ENCODE assay signal across 26 cellular contexts in the genomic region with DNA sequence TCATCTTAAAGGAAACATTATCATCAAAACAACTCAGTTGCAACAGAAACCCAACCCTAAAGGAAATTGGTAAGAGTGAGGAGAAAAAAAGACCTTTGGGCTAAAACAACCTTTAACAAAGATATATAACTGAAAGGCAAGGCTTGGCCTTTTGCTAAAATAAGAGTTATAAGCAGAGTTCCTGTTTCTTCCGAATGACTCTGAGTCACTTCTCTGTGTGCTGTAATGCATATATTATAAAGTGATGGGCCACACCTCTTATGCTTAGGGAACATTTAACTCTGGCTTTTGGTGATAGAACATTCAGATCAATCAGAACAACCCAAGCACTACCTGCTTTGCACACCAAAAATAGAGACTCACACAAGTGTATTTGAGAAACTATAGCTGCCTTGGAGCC.
DNase-seq lines count a peak whose midpoint lies in the region; FAIRE-seq and TF ChIP-seq lines count a peak whose summit lies in the region.
"Had no signal": no experiment of that assay in that cellular context is flagged by ENCODE, and none has a peak within 500 bp of the region (broad histone marks: within the 10 kb centered on the region; RNA-seq: fewer than 3 reads in every experiment).

No MANE protein-coding gene starts in this region.

- no peaks in the 10 kb centered on the region for H4K20me1 ChIP-seq in astrocyte (ENCODE audit: insufficient read depth, low read length)
- H4K20me1 ChIP-seq: BLaER1 had no signal

- no peak overlapping the region for H3K4me3 Mint-ChIP-seq in astrocyte (ENCODE audit: unreplicated experiment)
- H3K4me3 Mint-ChIP-seq: activated CD8-positive, alpha-beta T cell treated with anti-CD3 and anti-CD28 coated beads, Interleukin-2, amount 10 ng/mL, durations not matched to agents 7 days and 5 days; activated naive CD8-positive, alpha-beta T cell treated with anti-CD3 and anti-CD28 coated beads, Interleukin-2, amount 50 U/mL, for 24 hours; activated T-helper 1 cell treated with anti-CD3 and anti-CD28 coated beads, Interleukin-12 subunit alpha, Interleukin-12 subunit beta, Interleukin-2, Interleukin-4 antibody, amounts not matched to agents 30 ng/mL and 10 ng/mL and 1 ng/mL, durations not matched to agents 14 hours and 24 hours and 36 hours; naive B cell; stimulated activated memory B cell treated with anti-CD40 and anti-IgM and Interleukin-4, amounts not matched to agents 10 μg/mL and 1 μg/mL and 100 μg/mL, for 72 hours; WTC11 had no signal

- no peaks in the 10 kb centered on the region for H3K79me2 ChIP-seq in astrocyte (ENCODE audit: insufficient read depth, low read length)

- no peak overlapping the region for H3K4me3 ChIP-seq in astrocyte (ENCODE audit: insufficient read depth, low read depth, low read length)
- no peak overlapping the region for H3K4me3 ChIP-seq in fibroblast of villous mesenchyme (ENCODE audit: low read depth, low read length)
- no peak overlapping the region for H3K4me3 ChIP-seq in skeletal muscle satellite cell (ENCODE audit: low read length)
- H3K4me3 ChIP-seq: BLaER1, lower lobe of right lung, tibial artery had no signal

- POLR2A ChIA-PET in HEK293T (lab: Yijun Ruan, JAX): no interaction called here

- no peak for TF ChIP-seq CTCF in astrocyte (IDR thresholded peaks at IDR 0.05; ENCODE audit: insufficient read depth, low read depth, low read length)
- TF ChIP-seq CTCF in fibroblast of villous mesenchyme (IDR thresholded peaks at IDR 0.05; ENCODE audit: insufficient read depth, low read depth, low read length): no peak

- H2AFZ ChIP-seq in astrocyte (ENCODE audit: low read depth, low read length): no peak overlapping the region

- no peak overlapping the region for H3K27ac Mint-ChIP-seq in astrocyte (ENCODE audit: unreplicated experiment)
- H3K27ac Mint-ChIP-seq: activated CD8-positive, alpha-beta T cell treated with anti-CD3 and anti-CD28 coated beads, Interleukin-2, amount 10 ng/mL, durations not matched to agents 7 days and 5 days; activated naive CD8-positive, alpha-beta T cell treated with anti-CD3 and anti-CD28 coated beads, Interleukin-2, amount 50 U/mL, for 24 hours; activated T-helper 1 cell treated with anti-CD3 and anti-CD28 coated beads, Interleukin-12 subunit alpha, Interleukin-12 subunit beta, Interleukin-2, Interleukin-4 antibody, amounts not matched to agents 30 ng/mL and 10 ng/mL and 1 ng/mL, durations not matched to agents 14 hours and 24 hours and 36 hours; naive B cell; stimulated activated memory B cell treated with anti-CD40 and anti-IgM and Interleukin-4, amounts not matched to agents 10 μg/mL and 1 μg/mL and 100 μg/mL, for 72 hours; WTC11 had no signal

- peaks cover 3% of the 10 kb centered on the region for H3K27me3 Mint-ChIP-seq in astrocyte (ENCODE audit: low read depth, unreplicated experiment)
- H3K27me3 Mint-ChIP-seq: activated naive CD8-positive, alpha-beta T cell treated with anti-CD3 and anti-CD28 coated beads, Interleukin-2, amount 50 U/mL, for 24 hours; naive B cell; stimulated activated memory B cell treated with anti-CD40 and anti-IgM and Interleukin-4, amounts not matched to agents 10 μg/mL and 1 μg/mL and 100 μg/mL, for 72 hours had no signal

- H3K4me1 Mint-ChIP-seq in astrocyte (ENCODE audit: low read depth, unreplicated experiment): peaks cover 2% of the 10 kb centered on the region
- H3K4me1 Mint-ChIP-seq: activated naive CD8-positive, alpha-beta T cell treated with anti-CD3 and anti-CD28 coated beads, Interleukin-2, amount 50 U/mL, for 24 hours; naive B cell; stimulated activated memory B cell treated with anti-CD40 and anti-IgM and Interleukin-4, amounts not matched to agents 10 μg/mL and 1 μg/mL and 100 μg/mL, for 72 hours; WTC11 had no signal

- H3K36me3 ChIP-seq in astrocyte (ENCODE audit: insufficient read depth, low read length) (no peaks in the 10 kb centered on the region), skeletal muscle satellite cell (ENCODE audit: insufficient read depth, low read length) (no peaks in the 10 kb centered on the region)
- H3K36me3 ChIP-seq: BLaER1, lower lobe of right lung, tibial artery had no signal

- no peaks in the 10 kb centered on the region for H3K9me3 Mint-ChIP-seq in astrocyte (ENCODE audit: unreplicated experiment)
- H3K9me3 Mint-ChIP-seq: activated naive CD8-positive, alpha-beta T cell treated with anti-CD3 and anti-CD28 coated beads, Interleukin-2, amount 50 U/mL, for 24 hours; activated T-helper 1 cell treated with anti-CD3 and anti-CD28 coated beads, Interleukin-12 subunit alpha, Interleukin-12 subunit beta, Interleukin-2, Interleukin-4 antibody, amounts not matched to agents 30 ng/mL and 10 ng/mL and 1 ng/mL, durations not matched to agents 14 hours and 24 hours and 36 hours; stimulated activated memory B cell treated with anti-CD40 and anti-IgM and Interleukin-4, amounts not matched to agents 10 μg/mL and 1 μg/mL and 100 μg/mL, for 72 hours; WTC11 had no signal

- H3K9me3 ChIP-seq in astrocyte (ENCODE audit: insufficient read depth, low read depth, low read length): no peaks in the 10 kb centered on the region
- no peaks in the 10 kb centered on the region for H3K9me3 ChIP-seq in skeletal muscle satellite cell (replicated peaks; ENCODE audit: low read length)
- H3K9me3 ChIP-seq: lower lobe of right lung, tibial artery had no signal

- CTCF ChIA-PET in HEK293T (lab: Yijun Ruan, JAX): no interaction called here

- H3K4me2 ChIP-seq in astrocyte (ENCODE audit: low read length) (peak overlapping the region; percentile 14), skeletal muscle satellite cell (ENCODE audit: low read length) (peak overlapping the region; percentile 9)
- H3K4me2 ChIP-seq: BLaER1 had no signal

- H3K27me3 ChIP-seq in astrocyte (ENCODE audit: insufficient read depth, low read length) (no peaks in the 10 kb centered on the region), skeletal muscle satellite cell (ENCODE audit: control insufficient read depth, insufficient read depth, low read length) (no peaks in the 10 kb centered on the region)
- H3K27me3 ChIP-seq: BLaER1, tibial artery had no signal

- no peak for FAIRE-seq in astrocyte (lab: Jason Lieb, UNC)
- FAIRE-seq: H54, HTR-8/SVneo had no signal

- DNase-seq in HPDE6-E6E7 (ENCODE audit: extremely low spot score) (peak; percentile 10), astrocyte (ENCODE audit: low read depth) (no peak), fibroblast of villous mesenchyme (ENCODE audit: low read depth) (peak; percentile 34), HEK293T (ENCODE audit: extremely low spot score) (no peak), KG1 (lab: John Stamatoyannopoulos, UW) (no peak)
- DNase-seq in activated CD4-positive, alpha-beta T cell treated with anti-CD3 and anti-CD28 coated beads, Interleukin-2, amount 50 U/mL, for 1 hour: no peak
- no peak for DNase-seq in activated CD8-positive, alpha-beta memory T cell treated with anti-CD3 and anti-CD28 coated beads for 24 hours
- DNase-seq: activated CD8-positive, alpha-beta T cell treated with anti-CD3 and anti-CD28 coated beads, Interleukin-2, amount 10 ng/mL, durations not matched to agents 7 days and 5 days; activated naive CD8-positive, alpha-beta T cell treated with anti-CD3 and anti-CD28 coated beads, Interleukin-2, amount 50 U/mL, for 24 hours; central memory CD4-positive, alpha-beta T cell; DMS 273 treated with DMSO at 0.1 percent for 48 hours; effector memory CD4-positive, alpha-beta T cell; lower lobe of right lung; naive B cell; NK-92 treated with Interleukin-12 subunit alpha and Interleukin-12 subunit beta, amount 100 ng/mL, for 24 hours; posterior cingulate gyrus; SHP77 treated with DMSO at 0.1 percent for 48 hours; T-helper 2 cell; tibial artery had no signal

- H3K4me1 ChIP-seq in astrocyte (ENCODE audit: insufficient read depth, low read length) (peaks cover 4% of the 10 kb centered on the region), skeletal muscle satellite cell (ENCODE audit: control insufficient read depth, insufficient read depth, low read length) (peaks cover 19% of the 10 kb centered on the region)
- H3K4me1 ChIP-seq: lower lobe of right lung, tibial artery had no signal

- no peak overlapping the region for H3K9ac ChIP-seq in astrocyte (ENCODE audit: low read length)
- no peak overlapping the region for H3K9ac ChIP-seq in skeletal muscle satellite cell (ENCODE audit: low read depth, low read length)
- H3K9ac ChIP-seq: BLaER1 had no signal

- no peaks in the 10 kb centered on the region for H3K36me3 Mint-ChIP-seq in astrocyte (ENCODE audit: low read depth, unreplicated experiment)
- H3K36me3 Mint-ChIP-seq: naive B cell; stimulated activated memory B cell treated with anti-CD40 and anti-IgM and Interleukin-4, amounts not matched to agents 10 μg/mL and 1 μg/mL and 100 μg/mL, for 72 hours; WTC11 had no signal

- H3K27ac ChIP-seq in astrocyte (ENCODE audit: low read depth, low read length): no peak overlapping the region
- H3K27ac ChIP-seq: BLaER1, lower lobe of right lung, tibial artery had no signal

TF ChIP-seq in HEK293T, 16 proteins besides CTCF, POLR2A, EP300 and RAD21:
- TF ChIP-seq FOXK2 (IDR thresholded peaks at IDR 0.05): no peak
- TF ChIP-seq FOXA1 (IDR thresholded peaks at IDR 0.05): no peak
- no peak for TF ChIP-seq HDGF (IDR thresholded peaks at IDR 0.05; ENCODE audit: borderline replicate concordance)
- no peak for TF ChIP-seq BHLHE40 (IDR thresholded peaks at IDR 0.05; ENCODE audit: borderline replicate concordance)
- no peak for TF ChIP-seq LEF1 (IDR thresholded peaks at IDR 0.05; ENCODE audit: borderline replicate concordance)

Comparison
In these comparisons a context has a peak if more than half of its experiments do, and no peak if none do; other contexts are left out.
1. DNase-seq: peak in HPDE6-E6E7 (single experiment) and fibroblast of villous mesenchyme (single experiment); none in astrocyte (single experiment), activated CD4-positive, alpha-beta T cell treated with anti-CD3 and anti-CD28 coated beads, Interleukin-2, amount 50 U/mL, for 1 hour (single experiment), activated CD8-positive, alpha-beta memory T cell treated with anti-CD3 and anti-CD28 coated beads for 24 hours (single experiment), HEK293T (single experiment) and KG1 (single experiment).